In genomic region chr10:34702982-34703381, GRCh38 we compare ENCODE assay signal across 20 cellular contexts.
A peak's percentile ranks its signal among the peaks of the same experiment; 100 is the strongest.
DNase-seq lines count a peak whose midpoint lies in the region; ATAC-seq and TF ChIP-seq lines count a peak whose summit lies in the region.
"Had no signal": no experiment of that assay in that cellular context is flagged by ENCODE, and none has a peak within 500 bp of the region (broad histone marks: within the 10 kb centered on the region; RNA-seq: fewer than 3 reads in every experiment).

No MANE protein-coding gene starts in this region.

- no peaks in the 10 kb centered on the region for H3K36me3 Mint-ChIP-seq in nephron (ENCODE audit: low read depth)

- no peaks in the 10 kb centered on the region for H3K9me3 ChIP-seq in cardiac muscle cell (ENCODE audit: low read depth)
- H3K9me3 ChIP-seq in uterus: no peaks in the 10 kb centered on the region
- H3K9me3 ChIP-seq: BLaER1, SJCRH30 had no signal

- H3K27me3 Mint-ChIP-seq in nephron (ENCODE audit: low read depth): no peaks in the 10 kb centered on the region

- ATAC-seq in left ventricle myocardium superior (no peak), HG02588 (IDR thresholded peaks at IDR 0.05; ENCODE audit: unreplicated experiment) (no peak)
- ATAC-seq: HCT116 had no signal

- H3K4me1 Mint-ChIP-seq in nephron: peaks cover 70% of the 10 kb centered on the region

- no peak overlapping the region for H3K4me3 Mint-ChIP-seq in nephron

- no peaks in the 10 kb centered on the region for H3K9me3 Mint-ChIP-seq in nephron

- H3K27ac ChIP-seq in cardiac muscle cell (peak overlapping the region; percentile 41), epithelial cell of prostate (peak overlapping the region; percentile 98), uterus (peak overlapping the region; percentile 57 to 68)
- H3K27ac ChIP-seq: BLaER1, GM23248, SJCRH30 had no signal

- DNase-seq in cardiac muscle cell (ENCODE audit: low read depth in 1 of 2, low spot score in 1 of 2) (no peak), left ventricle myocardium superior (no peak), epithelial cell of prostate (ENCODE audit: low read depth, low spot score) (no peak), uterus (no peak), NCI-H2227 (lab: John Stamatoyannopoulos, UW; ENCODE audit: unreplicated experiment) (no peak), ACHN (no peak)
- DNase-seq: 8988T, DND-41, GM23248, NCI-H1417 treated with DMSO at 0.1 percent for 48 hours, NCI-H1930, NCI-H2171, NCI-H510A, NCI-H774, RPMI8226 had no signal

- no peak overlapping the region for H3K4me3 ChIP-seq in cardiac muscle cell
- H3K4me3 ChIP-seq in uterus: no peak overlapping the region
- H3K4me3 ChIP-seq: BLaER1, GM23248, SJCRH30 had no signal

- H3K4me1 ChIP-seq in cardiac muscle cell (ENCODE audit: low read depth) (peaks cover 20% of the 10 kb centered on the region), uterus (peaks cover 0 to 9% of the 10 kb centered on the region in 2 donors)

- no peak for TF ChIP-seq POLR2A in uterus (IDR thresholded peaks at IDR 0.05)

- intact Hi-C loops in left ventricle myocardium superior (cut with micrococcal nuclease) (no loop called here), uterus (cut with DNase I; ENCODE audit: low total_unique reads) (no loop called here)

- in situ Hi-C loops in ACHN (cut with HindIII; ENCODE audit: low pct_ligation_motif_present, low pct_unique_long_range_greater_than_20kb, low sequenced_read_pairs): no loop called here

- H3K36me3 ChIP-seq in cardiac muscle cell: no peaks in the 10 kb centered on the region
- no peaks in the 10 kb centered on the region for H3K36me3 ChIP-seq in uterus
- H3K36me3 ChIP-seq: BLaER1, SJCRH30 had no signal

- TF ChIP-seq CTCF in cardiac muscle cell (IDR thresholded peaks at IDR 0.05; ENCODE audit: low read depth, low read length) (no peak), nephron (IDR thresholded peaks at IDR 0.05; ENCODE audit: unreplicated experiment in 3 of 3) (no peak), uterus (IDR thresholded peaks at IDR 0.05) (no peak)

- H3K27me3 ChIP-seq in cardiac muscle cell (no peaks in the 10 kb centered on the region), uterus (no peaks in the 10 kb centered on the region)
- H3K27me3 ChIP-seq: BLaER1, SJCRH30 had no signal

- peak overlapping the region; percentile 83 to 90 (median 83) for H3K27ac Mint-ChIP-seq in nephron

Comparison
In these comparisons a context has a peak if more than half of its experiments do, and no peak if none do; other contexts are left out.
1. H3K27ac ChIP-seq: peak in every context shown above with its lines; median percentile 98 in epithelial cell of prostate; 62 in uterus; 41 in cardiac muscle cell.